1 cellular context compared by ENCODE assay signal in the genomic region with DNA sequence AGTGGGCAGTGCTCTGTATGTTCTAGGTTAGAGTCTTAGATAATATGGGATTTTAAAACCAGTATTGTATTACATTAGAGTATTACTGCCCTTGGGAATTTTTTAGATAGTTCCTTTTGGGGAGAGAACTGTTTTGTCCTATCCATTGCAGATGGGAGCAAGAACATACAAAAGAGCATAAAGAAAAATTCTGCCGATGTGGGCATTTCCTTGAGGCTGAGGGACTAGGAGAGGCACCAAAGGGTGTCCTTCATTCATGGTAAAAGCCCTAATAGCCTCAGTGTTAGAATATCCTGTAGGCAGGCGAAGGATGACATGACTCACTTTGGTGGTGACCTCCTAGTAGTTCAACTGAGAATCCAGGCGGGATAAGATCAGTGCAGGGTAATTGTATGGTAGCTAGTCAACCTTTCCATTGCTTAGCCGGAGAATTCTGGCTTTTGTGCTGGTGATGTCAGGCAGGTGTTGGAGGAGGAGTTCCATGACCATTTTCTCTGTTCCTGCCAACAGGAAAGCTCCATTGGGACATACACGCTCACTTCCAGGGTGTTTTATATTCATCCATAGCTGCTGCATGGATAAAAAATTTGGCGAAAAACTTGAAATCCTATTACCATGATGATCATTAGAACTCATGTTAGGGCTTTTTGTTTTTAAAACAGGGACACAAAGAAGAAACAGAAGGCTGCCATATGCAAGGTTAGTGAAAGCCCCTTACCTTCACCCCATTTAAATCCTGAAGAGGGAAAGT.
TF ChIP-seq lines count a peak whose summit lies in the region.

No MANE protein-coding gene starts in this region.

TF ChIP-seq in K562, 482 proteins besides CTCF, POLR2A, EP300 and RAD21 (continued from another document and continues in another):
- TF ChIP-seq, protein P1, sequence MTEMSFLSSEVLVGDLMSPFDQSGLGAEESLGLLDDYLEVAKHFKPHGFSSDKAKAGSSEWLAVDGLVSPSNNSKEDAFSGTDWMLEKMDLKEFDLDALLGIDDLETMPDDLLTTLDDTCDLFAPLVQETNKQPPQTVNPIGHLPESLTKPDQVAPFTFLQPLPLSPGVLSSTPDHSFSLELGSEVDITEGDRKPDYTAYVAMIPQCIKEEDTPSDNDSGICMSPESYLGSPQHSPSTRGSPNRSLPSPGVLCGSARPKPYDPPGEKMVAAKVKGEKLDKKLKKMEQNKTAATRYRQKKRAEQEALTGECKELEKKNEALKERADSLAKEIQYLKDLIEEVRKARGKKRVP (CRISPR knock-in tag; IDR thresholded peaks at IDR 0.05), result no peak
- TF ChIP-seq, protein P2, sequence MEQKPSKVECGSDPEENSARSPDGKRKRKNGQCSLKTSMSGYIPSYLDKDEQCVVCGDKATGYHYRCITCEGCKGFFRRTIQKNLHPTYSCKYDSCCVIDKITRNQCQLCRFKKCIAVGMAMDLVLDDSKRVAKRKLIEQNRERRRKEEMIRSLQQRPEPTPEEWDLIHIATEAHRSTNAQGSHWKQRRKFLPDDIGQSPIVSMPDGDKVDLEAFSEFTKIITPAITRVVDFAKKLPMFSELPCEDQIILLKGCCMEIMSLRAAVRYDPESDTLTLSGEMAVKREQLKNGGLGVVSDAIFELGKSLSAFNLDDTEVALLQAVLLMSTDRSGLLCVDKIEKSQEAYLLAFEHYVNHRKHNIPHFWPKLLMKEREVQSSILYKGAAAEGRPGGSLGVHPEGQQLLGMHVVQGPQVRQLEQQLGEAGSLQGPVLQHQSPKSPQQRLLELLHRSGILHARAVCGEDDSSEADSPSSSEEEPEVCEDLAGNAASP (IDR thresholded peaks at IDR 0.05), result no peak
- TF ChIP-seq ZKSCAN1 (IDR thresholded peaks at IDR 0.05; ENCODE audit: low read depth, low read length) (no peak), ZNF41 (CRISPR knock-in tag; conservative IDR thresholded peaks at IDR 0.05) (no peak), JUN (IDR thresholded peaks at IDR 0.05; ENCODE audit: borderline replicate concordance, low read depth, low read length) (peak; percentile 96), JUN (CRISPR knock-in tag; IDR thresholded peaks at IDR 0.05; ENCODE audit: borderline replicate concordance) (peak; percentile 54; the same call in 1 of the 2 replicates), JUND (IDR thresholded peaks at IDR 0.05; ENCODE audit: borderline replicate concordance, low read depth, low read length) (peak; percentile 95), JUND (tag; IDR thresholded peaks at IDR 0.05; ENCODE audit: borderline replicate concordance, low read depth, low read length) (peak; percentile 95), ZNF212 (CRISPR knock-in tag; IDR thresholded peaks at IDR 0.05) (no peak), CREM (IDR thresholded peaks at IDR 0.05; ENCODE audit: low read depth) (0 out of 2 replicates have a peak, but pooled peaks have one; percentile 6), KLF1 (tag; IDR thresholded peaks at IDR 0.05) (no peak), GTF2E2 (tag; IDR thresholded peaks at IDR 0.05) (no peak), ZNF316 (IDR thresholded peaks at IDR 0.05) (peak; percentile 59), TEAD2 (tag; IDR thresholded peaks at IDR 0.05) (no peak), MYBL2 (IDR thresholded peaks at IDR 0.05; ENCODE audit: low read depth) (no peak), MYBL2 (CRISPR knock-in tag; IDR thresholded peaks at IDR 0.05; ENCODE audit: borderline replicate concordance) (no peak), ZNF121 (CRISPR knock-in tag; conservative IDR thresholded peaks at IDR 0.05) (no peak), ZNF436 (CRISPR knock-in tag; IDR thresholded peaks at IDR 0.05) (no peak), ZFP36 (IDR thresholded peaks at IDR 0.05; ENCODE audit: low read depth, low read length, partially characterized antibody) (no peak), HNRNPK (IDR thresholded peaks at IDR 0.05; ENCODE audit: low read depth, low read length, poor library complexity, severe bottlenecking) (no peak), MTA2 (IDR thresholded peaks at IDR 0.05; ENCODE audit: low read depth) (0 out of 2 replicates have a peak, but pooled peaks have one; percentile 39), SOX6 (IDR thresholded peaks at IDR 0.05) (peak; percentile 87), ASH1L (IDR thresholded peaks at IDR 0.05; ENCODE audit: borderline replicate concordance, low read depth, partially characterized antibody) (no peak), ZNF707 (CRISPR knock-in tag; conservative IDR thresholded peaks at IDR 0.05) (no peak), HDAC6 (IDR thresholded peaks at IDR 0.05; ENCODE audit: low read depth, low read length) (no peak), KDM4B (IDR thresholded peaks at IDR 0.05; ENCODE audit: borderline replicate concordance in 2 of 2, low read depth in 1 of 2) (no peak), CBFB (CRISPR knock-in tag; IDR thresholded peaks at IDR 0.05) (no peak), ZNF695 (CRISPR knock-in tag; IDR thresholded peaks at IDR 0.05) (no peak), DPF2 (IDR thresholded peaks at IDR 0.05) (peak; percentile 90), ZNF143 (CRISPR knock-in tag; IDR thresholded peaks at IDR 0.05) (no peak)
- TF ChIP-seq, protein P3, sequence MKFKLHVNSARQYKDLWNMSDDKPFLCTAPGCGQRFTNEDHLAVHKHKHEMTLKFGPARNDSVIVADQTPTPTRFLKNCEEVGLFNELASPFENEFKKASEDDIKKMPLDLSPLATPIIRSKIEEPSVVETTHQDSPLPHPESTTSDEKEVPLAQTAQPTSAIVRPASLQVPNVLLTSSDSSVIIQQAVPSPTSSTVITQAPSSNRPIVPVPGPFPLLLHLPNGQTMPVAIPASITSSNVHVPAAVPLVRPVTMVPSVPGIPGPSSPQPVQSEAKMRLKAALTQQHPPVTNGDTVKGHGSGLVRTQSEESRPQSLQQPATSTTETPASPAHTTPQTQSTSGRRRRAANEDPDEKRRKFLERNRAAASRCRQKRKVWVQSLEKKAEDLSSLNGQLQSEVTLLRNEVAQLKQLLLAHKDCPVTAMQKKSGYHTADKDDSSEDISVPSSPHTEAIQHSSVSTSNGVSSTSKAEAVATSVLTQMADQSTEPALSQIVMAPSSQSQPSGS (CRISPR knock-in tag; IDR thresholded peaks at IDR 0.05), result no peak
- TF ChIP-seq, protein P4, sequence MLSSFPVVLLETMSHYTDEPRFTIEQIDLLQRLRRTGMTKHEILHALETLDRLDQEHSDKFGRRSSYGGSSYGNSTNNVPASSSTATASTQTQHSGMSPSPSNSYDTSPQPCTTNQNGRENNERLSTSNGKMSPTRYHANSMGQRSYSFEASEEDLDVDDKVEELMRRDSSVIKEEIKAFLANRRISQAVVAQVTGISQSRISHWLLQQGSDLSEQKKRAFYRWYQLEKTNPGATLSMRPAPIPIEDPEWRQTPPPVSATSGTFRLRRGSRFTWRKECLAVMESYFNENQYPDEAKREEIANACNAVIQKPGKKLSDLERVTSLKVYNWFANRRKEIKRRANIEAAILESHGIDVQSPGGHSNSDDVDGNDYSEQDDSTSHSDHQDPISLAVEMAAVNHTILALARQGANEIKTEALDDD (IDR thresholded peaks at IDR 0.05), result peak; percentile 99
- TF ChIP-seq, protein P5, sequence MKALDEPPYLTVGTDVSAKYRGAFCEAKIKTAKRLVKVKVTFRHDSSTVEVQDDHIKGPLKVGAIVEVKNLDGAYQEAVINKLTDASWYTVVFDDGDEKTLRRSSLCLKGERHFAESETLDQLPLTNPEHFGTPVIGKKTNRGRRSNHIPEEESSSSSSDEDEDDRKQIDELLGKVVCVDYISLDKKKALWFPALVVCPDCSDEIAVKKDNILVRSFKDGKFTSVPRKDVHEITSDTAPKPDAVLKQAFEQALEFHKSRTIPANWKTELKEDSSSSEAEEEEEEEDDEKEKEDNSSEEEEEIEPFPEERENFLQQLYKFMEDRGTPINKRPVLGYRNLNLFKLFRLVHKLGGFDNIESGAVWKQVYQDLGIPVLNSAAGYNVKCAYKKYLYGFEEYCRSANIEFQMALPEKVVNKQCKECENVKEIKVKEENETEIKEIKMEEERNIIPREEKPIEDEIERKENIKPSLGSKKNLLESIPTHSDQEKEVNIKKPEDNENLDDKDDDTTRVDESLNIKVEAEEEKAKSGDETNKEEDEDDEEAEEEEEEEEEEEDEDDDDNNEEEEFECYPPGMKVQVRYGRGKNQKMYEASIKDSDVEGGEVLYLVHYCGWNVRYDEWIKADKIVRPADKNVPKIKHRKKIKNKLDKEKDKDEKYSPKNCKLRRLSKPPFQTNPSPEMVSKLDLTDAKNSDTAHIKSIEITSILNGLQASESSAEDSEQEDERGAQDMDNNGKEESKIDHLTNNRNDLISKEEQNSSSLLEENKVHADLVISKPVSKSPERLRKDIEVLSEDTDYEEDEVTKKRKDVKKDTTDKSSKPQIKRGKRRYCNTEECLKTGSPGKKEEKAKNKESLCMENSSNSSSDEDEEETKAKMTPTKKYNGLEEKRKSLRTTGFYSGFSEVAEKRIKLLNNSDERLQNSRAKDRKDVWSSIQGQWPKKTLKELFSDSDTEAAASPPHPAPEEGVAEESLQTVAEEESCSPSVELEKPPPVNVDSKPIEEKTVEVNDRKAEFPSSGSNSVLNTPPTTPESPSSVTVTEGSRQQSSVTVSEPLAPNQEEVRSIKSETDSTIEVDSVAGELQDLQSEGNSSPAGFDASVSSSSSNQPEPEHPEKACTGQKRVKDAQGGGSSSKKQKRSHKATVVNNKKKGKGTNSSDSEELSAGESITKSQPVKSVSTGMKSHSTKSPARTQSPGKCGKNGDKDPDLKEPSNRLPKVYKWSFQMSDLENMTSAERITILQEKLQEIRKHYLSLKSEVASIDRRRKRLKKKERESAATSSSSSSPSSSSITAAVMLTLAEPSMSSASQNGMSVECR (CRISPR knock-in tag; IDR thresholded peaks at IDR 0.05), result no peak
- TF ChIP-seq, protein P6, sequence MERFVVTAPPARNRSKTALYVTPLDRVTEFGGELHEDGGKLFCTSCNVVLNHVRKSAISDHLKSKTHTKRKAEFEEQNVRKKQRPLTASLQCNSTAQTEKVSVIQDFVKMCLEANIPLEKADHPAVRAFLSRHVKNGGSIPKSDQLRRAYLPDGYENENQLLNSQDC (CRISPR knock-in tag; IDR thresholded peaks at IDR 0.05), result no peak
- TF ChIP-seq, protein P7, sequence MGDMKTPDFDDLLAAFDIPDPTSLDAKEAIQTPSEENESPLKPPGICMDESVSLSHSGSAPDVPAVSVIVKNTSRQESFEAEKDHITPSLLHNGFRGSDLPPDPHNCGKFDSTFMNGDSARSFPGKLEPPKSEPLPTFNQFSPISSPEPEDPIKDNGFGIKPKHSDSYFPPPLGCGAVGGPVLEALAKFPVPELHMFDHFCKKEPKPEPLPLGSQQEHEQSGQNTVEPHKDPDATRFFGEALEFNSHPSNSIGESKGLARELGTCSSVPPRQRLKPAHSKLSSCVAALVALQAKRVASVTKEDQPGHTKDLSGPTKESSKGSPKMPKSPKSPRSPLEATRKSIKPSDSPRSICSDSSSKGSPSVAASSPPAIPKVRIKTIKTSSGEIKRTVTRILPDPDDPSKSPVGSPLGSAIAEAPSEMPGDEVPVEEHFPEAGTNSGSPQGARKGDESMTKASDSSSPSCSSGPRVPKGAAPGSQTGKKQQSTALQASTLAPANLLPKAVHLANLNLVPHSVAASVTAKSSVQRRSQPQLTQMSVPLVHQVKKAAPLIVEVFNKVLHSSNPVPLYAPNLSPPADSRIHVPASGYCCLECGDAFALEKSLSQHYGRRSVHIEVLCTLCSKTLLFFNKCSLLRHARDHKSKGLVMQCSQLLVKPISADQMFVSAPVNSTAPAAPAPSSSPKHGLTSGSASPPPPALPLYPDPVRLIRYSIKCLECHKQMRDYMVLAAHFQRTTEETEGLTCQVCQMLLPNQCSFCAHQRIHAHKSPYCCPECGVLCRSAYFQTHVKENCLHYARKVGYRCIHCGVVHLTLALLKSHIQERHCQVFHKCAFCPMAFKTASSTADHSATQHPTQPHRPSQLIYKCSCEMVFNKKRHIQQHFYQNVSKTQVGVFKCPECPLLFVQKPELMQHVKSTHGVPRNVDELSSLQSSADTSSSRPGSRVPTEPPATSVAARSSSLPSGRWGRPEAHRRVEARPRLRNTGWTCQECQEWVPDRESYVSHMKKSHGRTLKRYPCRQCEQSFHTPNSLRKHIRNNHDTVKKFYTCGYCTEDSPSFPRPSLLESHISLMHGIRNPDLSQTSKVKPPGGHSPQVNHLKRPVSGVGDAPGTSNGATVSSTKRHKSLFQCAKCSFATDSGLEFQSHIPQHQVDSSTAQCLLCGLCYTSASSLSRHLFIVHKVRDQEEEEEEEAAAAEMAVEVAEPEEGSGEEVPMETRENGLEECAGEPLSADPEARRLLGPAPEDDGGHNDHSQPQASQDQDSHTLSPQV (IDR thresholded peaks at IDR 0.05), result peak; percentile 71; the same call in 1 of the 2 replicates
- TF ChIP-seq, protein P8, sequence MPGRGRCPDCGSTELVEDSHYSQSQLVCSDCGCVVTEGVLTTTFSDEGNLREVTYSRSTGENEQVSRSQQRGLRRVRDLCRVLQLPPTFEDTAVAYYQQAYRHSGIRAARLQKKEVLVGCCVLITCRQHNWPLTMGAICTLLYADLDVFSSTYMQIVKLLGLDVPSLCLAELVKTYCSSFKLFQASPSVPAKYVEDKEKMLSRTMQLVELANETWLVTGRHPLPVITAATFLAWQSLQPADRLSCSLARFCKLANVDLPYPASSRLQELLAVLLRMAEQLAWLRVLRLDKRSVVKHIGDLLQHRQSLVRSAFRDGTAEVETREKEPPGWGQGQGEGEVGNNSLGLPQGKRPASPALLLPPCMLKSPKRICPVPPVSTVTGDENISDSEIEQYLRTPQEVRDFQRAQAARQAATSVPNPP (IDR thresholded peaks at IDR 0.05; ENCODE audit: borderline replicate concordance, insufficient read depth, insufficient read length), result no peak
- TF ChIP-seq, protein P9, sequence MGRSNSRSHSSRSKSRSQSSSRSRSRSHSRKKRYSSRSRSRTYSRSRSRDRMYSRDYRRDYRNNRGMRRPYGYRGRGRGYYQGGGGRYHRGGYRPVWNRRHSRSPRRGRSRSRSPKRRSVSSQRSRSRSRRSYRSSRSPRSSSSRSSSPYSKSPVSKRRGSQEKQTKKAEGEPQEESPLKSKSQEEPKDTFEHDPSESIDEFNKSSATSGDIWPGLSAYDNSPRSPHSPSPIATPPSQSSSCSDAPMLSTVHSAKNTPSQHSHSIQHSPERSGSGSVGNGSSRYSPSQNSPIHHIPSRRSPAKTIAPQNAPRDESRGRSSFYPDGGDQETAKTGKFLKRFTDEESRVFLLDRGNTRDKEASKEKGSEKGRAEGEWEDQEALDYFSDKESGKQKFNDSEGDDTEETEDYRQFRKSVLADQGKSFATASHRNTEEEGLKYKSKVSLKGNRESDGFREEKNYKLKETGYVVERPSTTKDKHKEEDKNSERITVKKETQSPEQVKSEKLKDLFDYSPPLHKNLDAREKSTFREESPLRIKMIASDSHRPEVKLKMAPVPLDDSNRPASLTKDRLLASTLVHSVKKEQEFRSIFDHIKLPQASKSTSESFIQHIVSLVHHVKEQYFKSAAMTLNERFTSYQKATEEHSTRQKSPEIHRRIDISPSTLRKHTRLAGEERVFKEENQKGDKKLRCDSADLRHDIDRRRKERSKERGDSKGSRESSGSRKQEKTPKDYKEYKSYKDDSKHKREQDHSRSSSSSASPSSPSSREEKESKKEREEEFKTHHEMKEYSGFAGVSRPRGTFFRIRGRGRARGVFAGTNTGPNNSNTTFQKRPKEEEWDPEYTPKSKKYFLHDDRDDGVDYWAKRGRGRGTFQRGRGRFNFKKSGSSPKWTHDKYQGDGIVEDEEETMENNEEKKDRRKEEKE (IDR thresholded peaks at IDR 0.05; ENCODE audit: borderline replicate concordance in 1 of 2, control insufficient read depth in 1 of 2, low read depth in 2 of 2, low read length in 1 of 2), result no peak
- TF ChIP-seq, protein P10, sequence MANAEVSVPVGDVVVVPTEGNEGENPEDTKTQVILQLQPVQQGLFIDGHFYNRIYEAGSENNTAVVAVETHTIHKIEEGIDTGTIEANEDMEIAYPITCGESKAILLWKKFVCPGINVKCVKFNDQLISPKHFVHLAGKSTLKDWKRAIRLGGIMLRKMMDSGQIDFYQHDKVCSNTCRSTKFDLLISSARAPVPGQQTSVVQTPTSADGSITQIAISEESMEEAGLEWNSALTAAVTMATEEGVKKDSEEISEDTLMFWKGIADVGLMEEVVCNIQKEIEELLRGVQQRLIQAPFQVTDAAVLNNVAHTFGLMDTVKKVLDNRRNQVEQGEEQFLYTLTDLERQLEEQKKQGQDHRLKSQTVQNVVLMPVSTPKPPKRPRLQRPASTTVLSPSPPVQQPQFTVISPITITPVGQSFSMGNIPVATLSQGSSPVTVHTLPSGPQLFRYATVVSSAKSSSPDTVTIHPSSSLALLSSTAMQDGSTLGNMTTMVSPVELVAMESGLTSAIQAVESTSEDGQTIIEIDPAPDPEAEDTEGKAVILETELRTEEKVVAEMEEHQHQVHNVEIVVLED (CRISPR knock-in tag; IDR thresholded peaks at IDR 0.05), result no peak
